In the genomic region with DNA sequence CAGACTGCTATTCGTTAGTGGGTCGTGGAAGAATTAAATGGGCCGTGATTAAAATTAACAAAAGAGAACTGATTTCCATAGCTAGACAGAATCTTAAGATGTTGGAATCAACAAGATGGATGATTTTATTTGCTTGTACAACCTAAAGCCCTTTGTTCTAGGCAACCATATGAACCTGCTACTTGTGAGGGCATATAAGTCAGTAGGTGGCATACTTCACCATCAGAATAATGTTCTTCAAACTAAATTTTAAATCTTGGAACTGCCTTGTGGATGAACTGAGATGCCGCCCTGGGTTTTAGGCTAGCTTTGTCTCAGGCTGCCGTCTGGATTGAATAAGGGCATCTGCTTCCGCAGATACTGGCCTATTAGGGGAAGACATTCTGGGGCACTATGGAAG, we compare ENCODE assay signal across 21 cellular contexts. TPM values are rescaled to one million over a fixed set of nuclear protein-coding genes. Genes with fewer than 3 reads are reported as not detected.
DNase-seq lines count a peak whose midpoint lies in the region; ATAC-seq and TF ChIP-seq lines count a peak whose summit lies in the region.
"Had no signal": no experiment of that assay in that cellular context is flagged by ENCODE, and none has a peak within 500 bp of the region (broad histone marks: within the 10 kb centered on the region; RNA-seq: fewer than 3 reads in every experiment).

No MANE protein-coding gene starts in this region.

- H3K79me2 ChIP-seq in hepatocyte: no peaks in the 10 kb centered on the region

- H3K9me3 ChIP-seq in hepatocyte (ENCODE audit: low read depth): no peaks in the 10 kb centered on the region
- H3K9me3 ChIP-seq: BLaER1, gastrocnemius medialis had no signal

- no peaks in the 10 kb centered on the region for H3K27me3 ChIP-seq in hepatocyte
- H3K27me3 ChIP-seq: BLaER1, gastrocnemius medialis had no signal

- 93% methylated on average over 6 of the region's 6 CpGs for WGBS in hepatocyte (ENCODE audit: low lambda C conversion rate, missing lambda C conversion rate)

- H3K27ac ChIP-seq in VCaP (no peak overlapping the region), hepatocyte (no peak overlapping the region)
- H3K27ac ChIP-seq: 22Rv1, BLaER1, gastrocnemius medialis had no signal

- no peaks in the 10 kb centered on the region for H3K36me3 ChIP-seq in hepatocyte (replicated peaks; ENCODE audit: insufficient read depth, low read depth)

- H3K9me2 ChIP-seq in hepatocyte (replicated peaks; ENCODE audit: insufficient read depth): no peaks in the 10 kb centered on the region

- no peak overlapping the region for H3K4me2 ChIP-seq in hepatocyte
- H3K4me2 ChIP-seq: BLaER1 had no signal

- no peak overlapping the region for H2AFZ ChIP-seq in hepatocyte

- DNase-seq in DMS 273 (lab: John Stamatoyannopoulos, UW; ENCODE audit: unreplicated experiment) (peak; percentile 2), DMS 273 treated with DMSO at 0.1 percent for 48 hours (lab: John Stamatoyannopoulos, UW) (no peak), M059J (ENCODE audit: low read depth) (peak; percentile 9), hepatocyte (ENCODE audit: low spot score) (no peak), NCI-H2171 treated with DMSO at 0.1 percent for 48 hours (lab: John Stamatoyannopoulos, UW) (no peak)
- DNase-seq: activated CD4-positive, alpha-beta memory T cell treated with anti-CD3 and anti-CD28 coated beads for 36 hours; activated naive CD4-positive, alpha-beta T cell treated with anti-CD3 and anti-CD28 coated beads, Interleukin-2, amount 50 U/mL, for 16 hours; activated T-cell treated with anti-CD3 and anti-CD28 coated beads, Interleukin-2, amount 50 U/mL, for 4 hours; DMS153; gastrocnemius medialis; left colon; midbrain; NCI-H2029; NCI-H510A treated with DMSO at 0.1 percent for 48 hours; stimulated activated CD4-positive, alpha-beta T cell treated with anti-CD3 and anti-CD28 coated beads, Interleukin-15, amount 100 ng/mL, for 24 hours had no signal

- H4K20me1 ChIP-seq in hepatocyte (ENCODE audit: insufficient read depth, poor library complexity, severe bottlenecking): no peaks in the 10 kb centered on the region
- H4K20me1 ChIP-seq: BLaER1 had no signal

- no peak overlapping the region for H3K4me3 ChIP-seq in hepatocyte
- H3K4me3 ChIP-seq: BLaER1, gastrocnemius medialis had no signal

- no peaks in the 10 kb centered on the region for H3K4me1 ChIP-seq in hepatocyte (ENCODE audit: insufficient read depth)
- H3K4me1 ChIP-seq: BLaER1, gastrocnemius medialis had no signal

- ATAC-seq in GM21526 (IDR thresholded peaks at IDR 0.05; ENCODE audit: low FRiP score, unreplicated experiment) (no peak), HG02840 (IDR thresholded peaks at IDR 0.05; ENCODE audit: low FRiP score, unreplicated experiment) (no peak)
- ATAC-seq: activated T-cell treated with anti-CD3 and anti-CD28 coated beads, Interleukin-2, amount 50 U/mL, for 4 hours; left colon; stimulated activated effector memory CD8-positive, alpha-beta T cell treated with anti-CD3 and anti-CD28 coated beads, Interleukin-12 subunit alpha, Interleukin-12 subunit beta, amount 100 ng/mL, for 72 hours had no signal

- peak; percentile 24; the same call in 1 of the 2 replicates for TF ChIP-seq CTCF in VCaP (conservative IDR thresholded peaks at IDR 0.05)
- TF ChIP-seq CTCF in hepatocyte (IDR thresholded peaks at IDR 0.05; ENCODE audit: poor library complexity): peak; percentile 12

RNA-seq across cellular contexts. Expression of a gene that starts 40.9 kb away (rescaled TPM):
- not detected in 2 replicates for total RNA-seq in M059J (2014; rRNA removed; shearing (Covaris generic))
- 0.88 TPM in 1 of 2 replicates, not detected in the other for total RNA-seq in hepatocyte
- 0.41 and 0.77 TPM in 2 replicates for polyA plus RNA-seq in hepatocyte
- total RNA-seq: activated CD4-positive, alpha-beta memory T cell treated with anti-CD3 and anti-CD28 coated beads for 36 hours; activated T-cell treated with anti-CD3 and anti-CD28 coated beads, Interleukin-2, amount 50 U/mL, for 4 hours; left colon had no signal

RNA-seq across cellular contexts. Expression of a gene that starts 43.9 kb away (rescaled TPM):
- 41.1 and 55.5 TPM in 2 replicates for total RNA-seq in M059J (2014; rRNA removed; shearing (Covaris generic))
- 19.4 and 27.1 TPM in 2 replicates for total RNA-seq in hepatocyte
- 14.6 and 19.4 TPM in 2 replicates for polyA plus RNA-seq in hepatocyte

Comparison
In these comparisons a context has a peak if more than half of its experiments do, and no peak if none do; other contexts are left out.
1. DNase-seq: peak in DMS 273 (single experiment) and M059J (single experiment); none in DMS 273 treated with DMSO at 0.1 percent for 48 hours (single experiment), hepatocyte (single experiment) and NCI-H2171 treated with DMSO at 0.1 percent for 48 hours (single experiment).